Comparison of ENCODE assay signal across 1 cellular context in the genomic region with DNA sequence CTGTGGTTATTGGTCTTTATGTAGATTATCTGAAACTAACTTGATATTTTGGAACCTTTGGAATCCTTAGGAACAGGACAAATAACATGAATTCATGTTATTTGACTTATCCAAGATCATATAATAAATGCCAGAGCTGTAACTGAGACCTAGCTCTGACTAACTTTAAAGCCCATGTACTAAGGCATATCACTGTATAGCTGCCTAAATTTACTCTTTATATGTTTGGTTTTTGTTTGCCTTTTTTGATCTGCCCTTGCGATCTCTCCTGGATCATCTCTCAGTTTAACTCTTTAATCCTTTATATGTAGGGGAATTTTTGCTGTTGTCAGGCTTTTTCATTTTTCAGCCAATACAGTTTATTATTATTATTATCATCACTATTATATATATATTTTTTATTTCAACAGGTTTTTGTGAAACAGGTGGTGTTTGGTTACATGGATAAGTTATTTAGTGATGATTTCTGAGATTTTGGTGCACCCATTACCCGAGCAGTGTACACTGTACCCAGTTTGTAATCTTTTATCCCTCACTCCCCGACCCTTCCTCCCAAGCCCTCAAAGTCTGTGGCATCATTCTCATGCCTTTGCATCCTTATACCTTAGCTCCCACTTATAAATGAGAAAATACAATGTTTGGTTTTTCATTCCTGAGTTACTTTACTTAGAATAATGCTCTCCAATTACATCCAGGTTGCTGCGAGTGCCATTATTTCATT.
TF ChIP-seq lines count a peak whose summit lies in the region.

No MANE protein-coding gene starts in this region.

TF ChIP-seq in K562, 482 proteins besides CTCF, POLR2A, EP300 and RAD21 (continued from another document):
- TF ChIP-seq, protein P1, sequence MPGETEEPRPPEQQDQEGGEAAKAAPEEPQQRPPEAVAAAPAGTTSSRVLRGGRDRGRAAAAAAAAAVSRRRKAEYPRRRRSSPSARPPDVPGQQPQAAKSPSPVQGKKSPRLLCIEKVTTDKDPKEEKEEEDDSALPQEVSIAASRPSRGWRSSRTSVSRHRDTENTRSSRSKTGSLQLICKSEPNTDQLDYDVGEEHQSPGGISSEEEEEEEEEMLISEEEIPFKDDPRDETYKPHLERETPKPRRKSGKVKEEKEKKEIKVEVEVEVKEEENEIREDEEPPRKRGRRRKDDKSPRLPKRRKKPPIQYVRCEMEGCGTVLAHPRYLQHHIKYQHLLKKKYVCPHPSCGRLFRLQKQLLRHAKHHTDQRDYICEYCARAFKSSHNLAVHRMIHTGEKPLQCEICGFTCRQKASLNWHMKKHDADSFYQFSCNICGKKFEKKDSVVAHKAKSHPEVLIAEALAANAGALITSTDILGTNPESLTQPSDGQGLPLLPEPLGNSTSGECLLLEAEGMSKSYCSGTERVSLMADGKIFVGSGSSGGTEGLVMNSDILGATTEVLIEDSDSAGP (CRISPR knock-in tag; IDR thresholded peaks at IDR 0.05), result no peak
- peak; percentile 44 for TF ChIP-seq ZNF146 (CRISPR knock-in tag; IDR thresholded peaks at IDR 0.05; ENCODE audit: unreplicated experiment)
